Comparison of ENCODE assay signal across 8 cellular contexts in genomic region chr2:102033028-102033749, GRCh38. TPM values are rescaled to one million over a fixed set of nuclear protein-coding genes. Genes with fewer than 3 reads are reported as not detected.
A peak's percentile ranks its signal among the peaks of the same experiment; 100 is the strongest.
DNase-seq lines count a peak whose midpoint lies in the region; ATAC-seq and TF ChIP-seq lines count a peak whose summit lies in the region.

No MANE protein-coding gene starts in this region.

- H3K9me3 Mint-ChIP-seq in glutamatergic neuron (ENCODE audit: unreplicated experiment), result peaks cover 4% of the 10 kb centered on the region

- peak; percentile 91 for DNase-seq in EH (ENCODE audit: low read depth)
- peak; percentile 84 for DNase-seq in HCEC 1CT
- DNase-seq in NCI-H2029 treated with DMSO at 0.1 percent for 48 hours (lab: John Stamatoyannopoulos, UW), result peak; percentile 17
- peak; percentile 63 to 86 (median 73) for DNase-seq in body of pancreas
- peak; percentile 67 to 83 for DNase-seq in tibial artery
- DNase-seq in NCI-H748 (lab: John Stamatoyannopoulos, UW; ENCODE audit: unreplicated experiment), result no peak
- no peak for DNase-seq in glutamatergic neuron

- H3K9ac ChIP-seq in liver (ENCODE audit: low read depth in 1 of 2, low read length in 2 of 2), result peak overlapping the region in 1 of 2 donors; percentile 47

- H3K4me1 ChIP-seq in body of pancreas (peaks cover 31% of the 10 kb centered on the region), liver (ENCODE audit: control insufficient read depth in 4 of 4, insufficient read depth in 4 of 4, low read length in 3 of 4) (peaks cover 8 to 44% (median 39%) of the 10 kb centered on the region in 4 donors), tibial artery (peaks cover 0 to 57% (median 36%) of the 10 kb centered on the region in 4 donors)

- peak in 2 of 3 donors; percentile 19 to 26 for TF ChIP-seq POLR2A in body of pancreas (IDR thresholded peaks at IDR 0.05)

- no peak overlapping the region for H3K27ac Mint-ChIP-seq in glutamatergic neuron (ENCODE audit: unreplicated experiment)

- ATAC-seq in body of pancreas, result peak; percentile 86

- peaks cover 6% of the 10 kb centered on the region for H3K36me3 Mint-ChIP-seq in glutamatergic neuron (ENCODE audit: unreplicated experiment)

- H3K4me3 Mint-ChIP-seq in glutamatergic neuron (ENCODE audit: unreplicated experiment), result no peak overlapping the region

- no peak for TF ChIP-seq RAD21 in liver (IDR thresholded peaks at IDR 0.05)

- H3K9me3 ChIP-seq in body of pancreas (no peaks in the 10 kb centered on the region), liver (ENCODE audit: control insufficient read depth in 4 of 4, low read length in 3 of 4) (no peaks in the 10 kb centered on the region), tibial artery (no peaks in the 10 kb centered on the region)

- no peaks in the 10 kb centered on the region for H3K4me1 Mint-ChIP-seq in glutamatergic neuron (ENCODE audit: low read depth, unreplicated experiment)

- 46 to 51% methylated on average over 10 of the region's 10 CpGs for WGBS in body of pancreas, 2 donors
- WGBS in liver, result 52% methylated on average over 10 of the region's 10 CpGs

- no peaks in the 10 kb centered on the region for H3K36me3 ChIP-seq in body of pancreas (replicated peaks in 1 of 2; ENCODE audit: insufficient read depth in 1 of 2, low read depth in 2 of 2)
- no peaks in the 10 kb centered on the region for H3K36me3 ChIP-seq in liver (ENCODE audit: control insufficient read depth in 4 of 4, insufficient read depth in 3 of 4, low read depth in 1 of 4, low read length in 3 of 4)
- H3K36me3 ChIP-seq in tibial artery, result no peaks in the 10 kb centered on the region

- H3K27me3 ChIP-seq in body of pancreas, result no peaks in the 10 kb centered on the region
- H3K27me3 ChIP-seq in liver (ENCODE audit: control insufficient read depth in 4 of 4, insufficient read depth in 4 of 4, low read length in 3 of 4), result no peaks in the 10 kb centered on the region
- H3K27me3 ChIP-seq in tibial artery, result no peaks in the 10 kb centered on the region

- TF ChIP-seq CTCF in body of pancreas (IDR thresholded peaks at IDR 0.05) (no peak), liver (IDR thresholded peaks at IDR 0.05; ENCODE audit: low read depth, low read length, missing input control) (no peak), tibial artery (IDR thresholded peaks at IDR 0.05) (no peak), glutamatergic neuron (IDR thresholded peaks at IDR 0.05; ENCODE audit: partially characterized antibody, unreplicated experiment) (no peak)

- peaks cover 5% of the 10 kb centered on the region for H3K27me3 Mint-ChIP-seq in glutamatergic neuron (ENCODE audit: unreplicated experiment)

- H3K4me3 ChIP-seq in body of pancreas (no peak overlapping the region), liver (ENCODE audit: low read depth in 1 of 3, low read length in 3 of 3) (no peak overlapping the region), tibial artery (no peak overlapping the region)

- intact Hi-C loops in body of pancreas (cut with DNase I) (no loop called here), tibial artery (cut with DNase I; ENCODE audit: low total_unique reads) (no loop called here)

- H3K27ac ChIP-seq in body of pancreas (peak overlapping the region; percentile 9 to 77 (median 38)), liver (ENCODE audit: low read depth in 1 of 2, low read length in 2 of 2) (peak overlapping the region; percentile 83 to 89), tibial artery (peak overlapping the region; percentile 36 to 51)

TF ChIP-seq in liver, 16 proteins besides CTCF, POLR2A, EP300 and RAD21:
- no peak for TF ChIP-seq HNF4G (IDR thresholded peaks at IDR 0.05)
- no peak for TF ChIP-seq MAX (IDR thresholded peaks at IDR 0.05)
- TF ChIP-seq YY1 (IDR thresholded peaks at IDR 0.05), result peak; percentile 1
- peak; percentile 2 for TF ChIP-seq SP1 (IDR thresholded peaks at IDR 0.05)
- no peak for TF ChIP-seq ZBTB33 (IDR thresholded peaks at IDR 0.05)
- TF ChIP-seq ATF3 (IDR thresholded peaks at IDR 0.05), result no peak
- no peak for TF ChIP-seq RXRA (IDR thresholded peaks at IDR 0.05)
- no peak for TF ChIP-seq HNF4A (conservative IDR thresholded peaks at IDR 0.05)

RNA-seq across cellular contexts. Expression of gene IL1R2, which starts 41.4 kb away (rescaled TPM):
- total RNA-seq in body of pancreas (1 to 10 TPM in 1 of 2 donors, not detected in 1; 8.0 TPM), liver (10 to 100 TPM in 1 of 2 donors, 1 to 10 TPM in 1; 3.7 to 28.2 TPM), glutamatergic neuron (ENCODE audit: unreplicated experiment) (not detected)
- 10 to 100 TPM in 1 of 2 donors, 1 to 10 TPM in 1; 4.4 to 10.1 TPM for polyA plus RNA-seq in liver

Comparison
In these comparisons a context has a peak if more than half of its experiments do, and no peak if none do; other contexts are left out.
1. DNase-seq: peak in EH (single experiment), HCEC 1CT (single experiment), NCI-H2029 treated with DMSO at 0.1 percent for 48 hours (single experiment), body of pancreas (4 of 4) and tibial artery (2 of 2); none in NCI-H748 (single experiment) and glutamatergic neuron (single experiment).
2. Peak in every context shown above with its lines, with median percentiles within 50 percentile points of each other: H3K27ac ChIP-seq.